In genomic region chr7:72550454-72550853, GRCh38 we compare ENCODE assay signal across 8 cellular contexts.
DNase-seq lines count a peak whose midpoint lies in the region; ATAC-seq, FAIRE-seq and TF ChIP-seq lines count a peak whose summit lies in the region.
"Not testable (repeated sequence)": the region's sequence is repeated elsewhere in the genome, so short reads cannot be mapped to it uniquely, and the experiment has no call there.

No MANE protein-coding gene starts in this region.

- not testable (repeated sequence) for H4K5ac ChIP-seq in H1 (ENCODE audit: insufficient read length, low read depth, low read length); mesendoderm (ENCODE audit: low read length)

- not testable (repeated sequence) for H3K4me1 Mint-ChIP-seq in WTC11; activated naive CD8-positive, alpha-beta T cell treated with anti-CD3 and anti-CD28 coated beads for 36 hours

- not testable (repeated sequence) for H3K9me2 ChIP-seq in HCT116 (ENCODE audit: insufficient read depth)

- ATAC-seq in HCT116, WTC11: not testable (repeated sequence)

- not testable (repeated sequence) for H3K14ac ChIP-seq in H1 (ENCODE audit: insufficient read length)

- not testable (repeated sequence) for H3K36me3 ChIP-seq in HCT116 (ENCODE audit: control insufficient read depth in 1 of 2, insufficient read depth in 2 of 2, low read length in 2 of 2); KMS-11 (ENCODE audit: insufficient read depth); H1 (ENCODE audit: control insufficient read depth in 2 of 4, insufficient read depth in 4 of 4, low read length in 3 of 4); mesendoderm (ENCODE audit: control insufficient read depth, insufficient read depth, low read length)

- TF ChIP-seq CTCF in HCT116 (IDR thresholded peaks at IDR 0.05 in 2 of 3, conservative IDR thresholded peaks at IDR 0.05 in 1 of 3; ENCODE audit: borderline replicate concordance in 1 of 3, insufficient read depth in 1 of 3, low read depth in 2 of 3, low read length in 2 of 3); KMS-11 (conservative IDR thresholded peaks at IDR 0.05; ENCODE audit: low read depth, low read length); NB4 (IDR thresholded peaks at IDR 0.05; ENCODE audit: low read depth, low read length); WTC11 (IDR thresholded peaks at IDR 0.05); H1 (IDR thresholded peaks at IDR 0.05; ENCODE audit: control extremely low read depth in 1 of 3, insufficient read depth in 1 of 3, low read depth in 1 of 3, low read length in 3 of 3): not testable (repeated sequence)

- not testable (repeated sequence) for H2AFZ ChIP-seq in HCT116 (ENCODE audit: low read depth, low read length, poor library complexity, severe bottlenecking); H1 (ENCODE audit: low read length)
- H2AFZ ChIP-seq in KMS-11 (ENCODE audit: low read depth): peak overlapping the region; percentile 34; the same call in 1 of the 2 replicates

- H3K79me2 ChIP-seq in HCT116 (ENCODE audit: insufficient read depth, low read length); KMS-11 (ENCODE audit: insufficient read depth, low read depth); H1 (ENCODE audit: control insufficient read depth in 1 of 2, insufficient read depth in 2 of 2, low read length in 2 of 2); mesendoderm (ENCODE audit: control insufficient read depth, insufficient read depth, low read length): not testable (repeated sequence)

- H3K23ac ChIP-seq in H1 (ENCODE audit: insufficient read length); mesendoderm (ENCODE audit: low read length): not testable (repeated sequence)

- not testable (repeated sequence) for H3K4ac ChIP-seq in H1 (replicated peaks; ENCODE audit: insufficient read length, low read depth, low read length); mesendoderm (ENCODE audit: low read depth, low read length)

- H3K4me3 Mint-ChIP-seq in WTC11; activated naive CD8-positive, alpha-beta T cell treated with anti-CD3 and anti-CD28 coated beads for 36 hours: not testable (repeated sequence)

- H3K9me3 ChIP-seq in HCT116 (ENCODE audit: control insufficient read depth in 1 of 2, insufficient read depth in 1 of 2, low read depth in 1 of 2, low read length in 2 of 2); H1 (ENCODE audit: insufficient read depth in 2 of 2, low read depth in 1 of 2, low read length in 1 of 2): not testable (repeated sequence)

- H3K9me3 Mint-ChIP-seq in WTC11: peaks cover 37% of the 10 kb centered on the region
- H3K9me3 Mint-ChIP-seq in activated naive CD8-positive, alpha-beta T cell treated with anti-CD3 and anti-CD28 coated beads for 36 hours: peaks cover 10% of the 10 kb centered on the region

- H2BK20ac ChIP-seq in H1 (ENCODE audit: low read length): not testable (repeated sequence)

- POLR2A ChIA-PET in HCT116 (lab: Charles Lee); WTC11 (lab: Charles Lee); H1 (lab: Charles Lee; ENCODE audit: partially characterized antibody): not testable (repeated sequence)

- not testable (repeated sequence) for BruUV-seq in HCT116 (replicated peaks; lab: Mats Ljungman, UMichigan)

- H2BK120ac ChIP-seq in H1 (replicated peaks; ENCODE audit: low read depth, low read length); mesendoderm (ENCODE audit: low read depth, low read length): not testable (repeated sequence)

- not testable (repeated sequence) for H3K9ac ChIP-seq in HCT116 (ENCODE audit: low read length); KMS-11; H1 (replicated peaks in 1 of 4; ENCODE audit: extremely low read depth in 1 of 4, low read depth in 3 of 4, low read length in 3 of 4); mesendoderm (ENCODE audit: low read length)

- not testable (repeated sequence) for TF ChIP-seq RAD21 in HCT116 (IDR thresholded peaks at IDR 0.05; ENCODE audit: low read depth); H1 (IDR thresholded peaks at IDR 0.05 in 1 of 2, conservative IDR thresholded peaks at IDR 0.05 in 1 of 2; ENCODE audit: low read depth in 2 of 2, low read length in 2 of 2)

- H3K27ac ChIP-seq in HCT116 (ENCODE audit: low read depth, low read length); KMS-11; H1 (ENCODE audit: low read depth, low read length); mesendoderm (ENCODE audit: low read depth, low read length): not testable (repeated sequence)

- peaks cover 17% of the 10 kb centered on the region for H3K36me3 Mint-ChIP-seq in WTC11
- not testable (repeated sequence) for H3K36me3 Mint-ChIP-seq in activated naive CD8-positive, alpha-beta T cell treated with anti-CD3 and anti-CD28 coated beads for 36 hours

- not testable (repeated sequence) for FAIRE-seq in H1 (lab: Jason Lieb, UNC)

- DNase-seq in DMS 273 (lab: John Stamatoyannopoulos, UW; ENCODE audit: unreplicated experiment) (peak; percentile 82), HCT116 (ENCODE audit: low read depth, low spot score) (peak; percentile 15), NB4 (ENCODE audit: low read depth) (peak; percentile 62), mesendoderm (peak; percentile 42)
- DNase-seq in WTC11 (ENCODE audit: low spot score); H1 (ENCODE audit: low read depth in 1 of 2, low spot score in 2 of 2): not testable (repeated sequence)
- peak; percentile 4 for DNase-seq in activated naive CD8-positive, alpha-beta T cell treated with anti-CD3 and anti-CD28 coated beads for 36 hours

- not testable (repeated sequence) for TF ChIP-seq EP300 in H1 (IDR thresholded peaks at IDR 0.05; ENCODE audit: borderline replicate concordance in 1 of 2, low read depth in 2 of 2, low read length in 2 of 2)

- not testable (repeated sequence) for H3K4me1 ChIP-seq in HCT116 (ENCODE audit: control insufficient read depth in 1 of 2, insufficient read depth in 2 of 2, low read length in 2 of 2); KMS-11 (ENCODE audit: low read depth, poor library complexity, severe bottlenecking); H1 (replicated peaks in 1 of 4; ENCODE audit: control insufficient read depth in 3 of 4, insufficient read depth in 4 of 4, low read length in 3 of 4); mesendoderm (ENCODE audit: control insufficient read depth, low read depth, low read length)

- H2BK5ac ChIP-seq in H1 (ENCODE audit: low read depth, low read length); mesendoderm (ENCODE audit: low read length): not testable (repeated sequence)

- H3K27ac Mint-ChIP-seq in WTC11; activated naive CD8-positive, alpha-beta T cell treated with anti-CD3 and anti-CD28 coated beads for 36 hours: not testable (repeated sequence)

- not testable (repeated sequence) for H4K20me1 ChIP-seq in HCT116 (ENCODE audit: insufficient read depth); KMS-11 (ENCODE audit: insufficient read depth); H1 (replicated peaks in 1 of 2; ENCODE audit: control insufficient read depth in 1 of 2, insufficient read depth in 2 of 2, low read length in 2 of 2)

- H3K27me3 ChIP-seq in HCT116 (ENCODE audit: insufficient read depth, low read length); KMS-11 (ENCODE audit: insufficient read depth, low read depth); H1 (replicated peaks in 1 of 4; ENCODE audit: control insufficient read depth in 3 of 4, extremely low read depth in 1 of 4, insufficient read depth in 3 of 4, low read length in 3 of 4); mesendoderm (ENCODE audit: insufficient read depth, low read length, poor library complexity): not testable (repeated sequence)

- RAD21 ChIA-PET in HCT116 (lab: Charles Lee; ENCODE audit: low non-redundant PET in 1 of 2, low total read pairs in 2 of 2, uncharacterized antibody in 2 of 2, unreplicated experiment in 2 of 2): not testable (repeated sequence)

- H4K91ac ChIP-seq in H1 (replicated peaks; ENCODE audit: insufficient read length, low read length): not testable (repeated sequence)

- H3K4me3 ChIP-seq in HCT116 (replicated peaks in 1 of 2; ENCODE audit: low read depth in 1 of 2, low read length in 2 of 2); KMS-11 (IDR thresholded peaks at IDR 0.05; ENCODE audit: insufficient read depth, low read depth, low read length); NB4 (ENCODE audit: low read depth, low read length); H1 (ENCODE audit: extremely low read depth in 1 of 4, insufficient read depth in 2 of 4, low read depth in 3 of 4, low read length in 4 of 4); mesendoderm (ENCODE audit: low read length): not testable (repeated sequence)

- CTCF ChIA-PET in HCT116 (lab: Charles Lee); WTC11 (lab: Charles Lee): not testable (repeated sequence)
- CTCF ChIA-PET in H1 (lab: Charles Lee; ENCODE audit: partially characterized antibody): interaction anchor here (1.1 kb wide), 1 partner anchor 12 kb away, joined by 3 read pairs; no protein-coding TSS in a partner anchor

- not testable (repeated sequence) for H3K27me3 Mint-ChIP-seq in WTC11 (ENCODE audit: low read depth); activated naive CD8-positive, alpha-beta T cell treated with anti-CD3 and anti-CD28 coated beads for 36 hours

- not testable (repeated sequence) for H4K8ac ChIP-seq in H1 (ENCODE audit: extremely low read depth, insufficient read depth, low read length); mesendoderm (ENCODE audit: low read depth, low read length)

- not testable (repeated sequence) for H3K4me2 ChIP-seq in HCT116 (ENCODE audit: low read length); KMS-11; H1 (ENCODE audit: insufficient read depth in 1 of 2, low read depth in 2 of 2, low read length in 2 of 2); mesendoderm (ENCODE audit: low read length)

- H3K56ac ChIP-seq in H1 (replicated peaks; ENCODE audit: insufficient read length, low read depth, low read length); mesendoderm (ENCODE audit: low read length): not testable (repeated sequence)

- intact Hi-C loops in HCT116 (cut with micrococcal nuclease): not testable (repeated sequence)

- not testable (repeated sequence) for H3K23me2 ChIP-seq in H1 (ENCODE audit: low read depth, low read length)

- TF ChIP-seq POLR2A in HCT116 (IDR thresholded peaks at IDR 0.05; ENCODE audit: borderline replicate concordance, extremely low read depth, insufficient read depth, insufficient read length); NB4 (IDR thresholded peaks at IDR 0.05; ENCODE audit: extremely low read depth, insufficient read length); H1 (IDR thresholded peaks at IDR 0.05; ENCODE audit: control extremely low read depth in 1 of 2, low read depth in 2 of 2, low read length in 2 of 2): not testable (repeated sequence)

- H2AK5ac ChIP-seq in H1 (ENCODE audit: low read depth, low read length); mesendoderm (ENCODE audit: low read length): not testable (repeated sequence)

- H3K79me1 ChIP-seq in H1 (ENCODE audit: low read depth, low read length); mesendoderm (ENCODE audit: low read length): not testable (repeated sequence)

- H2BK15ac ChIP-seq in H1 (ENCODE audit: low read length); mesendoderm (replicated peaks; ENCODE audit: low read depth): not testable (repeated sequence)

- not testable (repeated sequence) for H3K18ac ChIP-seq in H1 (ENCODE audit: extremely low read depth, low read length); mesendoderm (ENCODE audit: low read length)

- H2BK12ac ChIP-seq in H1 (ENCODE audit: low read depth, low read length): not testable (repeated sequence)
